Comparison of ENCODE assay signal across 8 cellular contexts in the genomic region with DNA sequence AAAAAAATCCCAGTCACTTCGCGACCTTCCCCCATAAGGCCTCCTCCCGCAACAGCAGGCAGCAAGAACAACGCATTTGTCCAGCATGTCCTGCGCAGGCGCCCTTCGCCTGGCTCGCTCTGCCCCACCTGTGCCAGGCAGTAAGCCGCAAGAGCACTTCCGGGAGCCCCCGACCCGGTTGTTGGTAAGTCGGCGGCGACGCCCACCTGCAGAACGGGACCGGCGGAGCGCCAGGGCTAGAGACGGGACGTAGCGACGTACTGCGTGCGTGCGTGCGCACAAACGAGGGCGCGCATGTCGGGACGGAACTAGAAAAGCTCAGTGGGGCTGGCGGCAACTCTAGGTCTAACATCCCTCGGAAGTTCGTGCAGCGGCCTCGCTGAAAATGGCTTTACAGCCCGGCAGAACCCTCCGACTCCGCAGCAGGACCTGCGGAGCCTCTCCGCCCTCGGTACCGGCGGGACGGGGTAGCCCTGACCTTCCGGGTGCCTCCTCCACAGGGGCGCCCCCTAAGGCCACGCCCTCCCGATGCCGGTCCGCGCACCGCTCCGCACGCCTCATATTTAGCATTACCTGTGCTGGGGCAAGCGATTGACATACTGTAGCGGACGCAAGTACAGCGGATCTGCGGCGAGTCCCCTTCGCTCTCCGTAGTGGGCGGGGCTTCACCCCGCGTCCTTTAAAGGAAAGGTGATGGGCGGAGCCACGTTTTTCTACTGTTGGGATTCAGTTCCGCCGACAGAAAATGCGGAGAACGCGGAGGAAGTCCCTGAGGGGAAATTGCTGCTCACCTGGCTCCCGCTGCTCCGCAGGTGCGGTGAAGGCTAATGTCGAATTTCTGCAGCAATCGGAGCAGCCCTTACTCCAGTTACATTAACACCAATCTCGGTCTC. TPM values are rescaled to one million over a fixed set of nuclear protein-coding genes. Genes with fewer than 3 reads are reported as not detected.
DNase-seq lines count a peak whose midpoint lies in the region; ATAC-seq, FAIRE-seq and TF ChIP-seq lines count a peak whose summit lies in the region.

A gene with protein sequence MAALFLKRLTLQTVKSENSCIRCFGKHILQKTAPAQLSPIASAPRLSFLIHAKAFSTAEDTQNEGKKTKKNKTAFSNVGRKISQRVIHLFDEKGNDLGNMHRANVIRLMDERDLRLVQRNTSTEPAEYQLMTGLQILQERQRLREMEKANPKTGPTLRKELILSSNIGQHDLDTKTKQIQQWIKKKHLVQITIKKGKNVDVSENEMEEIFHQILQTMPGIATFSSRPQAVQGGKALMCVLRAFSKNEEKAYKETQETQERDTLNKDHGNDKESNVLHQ (minus strand): TSS at position 629 of the 893 bp plus-strand sequence. CDS start 10,116 bp downstream, outside the sequence.

- H3K27ac ChIP-seq in angular gyrus (ENCODE audit: low read depth, low read length) (peak within 1 kb of the TSS; percentile 96), psoas muscle (peak within 1 kb of the TSS; percentile 99)

- intact Hi-C loops in left ventricle myocardium superior (cut with micrococcal nuclease) = no loop called here
- intact Hi-C loops in psoas muscle (cut with DNase I) = loop anchor here (5.0 kb wide), 2 partner anchors 33 to 172 kb away; a partner anchor contains a TSS

- DNase-seq in NCI-H1694 treated with DMSO at 0.1 percent for 48 hours (lab: John Stamatoyannopoulos, UW) = peak; percentile 85
- DNase-seq in T-helper 17 cell = peak; percentile 92 to 96 (median 96)
- peak; percentile 96 for DNase-seq in left ventricle myocardium superior
- DNase-seq in psoas muscle = peak; percentile 94 to 98
- peak; percentile 85 for DNase-seq in urothelium cell line (ENCODE audit: low spot score)

- H3K36me3 Mint-ChIP-seq in T-helper 17 cell (ENCODE audit: low read depth) = no peaks in the 10 kb centered on the region

- H3K27me3 Mint-ChIP-seq in T-helper 17 cell = no peaks in the 10 kb centered on the region

- peak within 1 kb of the TSS; percentile 94 for H3K4me3 Mint-ChIP-seq in T-helper 17 cell

- H3K9me3 ChIP-seq in T-helper 17 cell (ENCODE audit: control insufficient read depth, low read length, poor library complexity, severe bottlenecking) (no peaks in the 10 kb centered on the region), psoas muscle (no peaks in the 10 kb centered on the region)

- peaks cover 39% of the 10 kb centered on the region for H3K4me1 Mint-ChIP-seq in T-helper 17 cell

- H3K36me3 ChIP-seq in psoas muscle (ENCODE audit: insufficient read depth in 1 of 2, low read depth in 1 of 2) = peaks cover 0 to under 1% of the 10 kb centered on the region in 2 donors

- ATAC-seq in HG02885 (IDR thresholded peaks at IDR 0.05; ENCODE audit: poor library complexity, unreplicated experiment) (peak; percentile 89), T-helper 17 cell (peak; percentile 84), left ventricle myocardium superior (peak; percentile 91), psoas muscle (peak; percentile 92 to 95 (median 93))

- H3K4me3 ChIP-seq in psoas muscle = peak within 1 kb of the TSS; percentile 95

- 0 to 1% (median 0%) methylated on average over 81 of the region's 81 CpGs for WGBS in psoas muscle, 3 donors

- no peak for TF ChIP-seq CTCF in psoas muscle (IDR thresholded peaks at IDR 0.05)

- H3K27ac Mint-ChIP-seq in T-helper 17 cell = peak within 1 kb of the TSS; percentile 96

- no peak for FAIRE-seq in urothelium cell line (lab: Jason Lieb, UNC)

- peak; percentile 82 for TF ChIP-seq POLR2A in GM15510 (IDR thresholded peaks at IDR 0.05; ENCODE audit: borderline replicate concordance, extremely low read depth, insufficient read length)

- H3K27me3 ChIP-seq in psoas muscle (ENCODE audit: insufficient read depth in 3 of 3, low read length in 2 of 3) = no peaks in the 10 kb centered on the region

- peaks cover 38% of the 10 kb centered on the region for H3K4me1 ChIP-seq in psoas muscle

RNA-seq across cellular contexts. Expression of the gene that starts here (rescaled TPM):
- total RNA-seq in T-helper 17 cell (10 to 100 TPM; 33.2 to 38.3 TPM), left ventricle myocardium superior (179 TPM), psoas muscle (10 to 100 TPM; 48.1 to 72.4 (median 64.9) TPM)
- polyA plus RNA-seq in psoas muscle = 100 to 1,000 TPM in 2 of 3 donors, 10 to 100 TPM in 1; 84.8 to 166 (median 108) TPM

Comparison
In these comparisons a context has a peak if more than half of its experiments do, and no peak if none do; other contexts are left out.
1. Peak in every context shown above with its lines: DNase-seq, ATAC-seq, H3K4me3 ChIP-seq and H3K27ac ChIP-seq.